8 cellular contexts compared by ENCODE assay signal in the genomic region with DNA sequence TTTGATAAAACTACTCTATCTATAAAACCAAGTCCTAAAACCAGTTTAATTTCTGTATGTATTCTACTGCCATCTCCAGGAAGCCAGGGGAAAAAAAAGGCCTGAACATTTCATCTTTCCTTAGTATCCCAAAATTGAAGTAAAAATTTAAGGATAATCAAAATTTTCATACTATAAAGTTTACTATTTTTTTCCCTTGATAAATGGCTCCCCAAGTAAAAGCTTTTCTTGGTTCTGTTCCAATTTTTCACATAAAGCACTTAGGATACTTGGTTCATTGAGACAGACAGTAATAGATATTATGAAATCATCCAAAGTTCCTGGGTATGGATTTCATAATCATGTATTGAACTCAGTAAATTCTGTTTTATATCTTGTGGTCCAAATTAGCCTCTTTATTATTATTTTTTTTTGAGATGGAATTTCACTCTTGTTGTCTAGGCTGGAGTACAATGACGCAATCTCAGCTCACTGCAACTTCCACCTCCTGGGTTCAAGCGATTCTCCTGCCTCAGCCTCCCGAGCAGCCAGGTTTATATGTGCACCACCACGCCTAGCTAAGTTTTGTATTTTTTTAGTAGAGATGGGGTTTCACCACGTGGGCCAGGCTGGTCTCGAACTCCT. TPM values are rescaled to one million over a fixed set of nuclear protein-coding genes. Genes with fewer than 3 reads are reported as not detected.
DNase-seq lines count a peak whose midpoint lies in the region; ATAC-seq and TF ChIP-seq lines count a peak whose summit lies in the region.

No MANE protein-coding gene starts in this region.

- no peak overlapping the region for H3K4me3 Mint-ChIP-seq in natural killer cell
- no peak overlapping the region for H3K4me3 Mint-ChIP-seq in natural killer cell treated with Interleukin-12 subunit alpha and Interleukin-12 subunit beta and Interleukin-15 and Interleukin-18, amount 100 ng/mL, for 72 hours
- no peak overlapping the region for H3K4me3 Mint-ChIP-seq in stimulated activated effector memory CD8-positive, alpha-beta T cell treated with anti-CD3 and anti-CD28 coated beads, Interleukin-12 subunit alpha, Interleukin-12 subunit beta, amount 100 ng/mL, for 72 hours

- no peaks in the 10 kb centered on the region for H3K36me3 Mint-ChIP-seq in natural killer cell
- no peaks in the 10 kb centered on the region for H3K36me3 Mint-ChIP-seq in natural killer cell treated with Interleukin-12 subunit alpha and Interleukin-12 subunit beta and Interleukin-15 and Interleukin-18, amount 100 ng/mL, for 72 hours
- peaks cover 56% of the 10 kb centered on the region for H3K36me3 Mint-ChIP-seq in stimulated activated effector memory CD8-positive, alpha-beta T cell treated with anti-CD3 and anti-CD28 coated beads, Interleukin-12 subunit alpha, Interleukin-12 subunit beta, amount 100 ng/mL, for 72 hours

- ATAC-seq in natural killer cell (no peak), GM19035 (IDR thresholded peaks at IDR 0.05; ENCODE audit: unreplicated experiment) (no peak)
- ATAC-seq in natural killer cell treated with Interleukin-12 subunit alpha and Interleukin-12 subunit beta and Interleukin-15 and Interleukin-18, amount 100 ng/mL, for 72 hours = no peak
- ATAC-seq in stimulated activated effector memory CD8-positive, alpha-beta T cell treated with anti-CD3 and anti-CD28 coated beads, Interleukin-12 subunit alpha, Interleukin-12 subunit beta, amount 100 ng/mL, for 72 hours = no peak

- no peaks in the 10 kb centered on the region for H3K27me3 ChIP-seq in kidney epithelial cell (ENCODE audit: control insufficient read depth, insufficient read depth, low read length)

- no peaks in the 10 kb centered on the region for H3K9me3 Mint-ChIP-seq in natural killer cell
- no peaks in the 10 kb centered on the region for H3K9me3 Mint-ChIP-seq in natural killer cell treated with Interleukin-12 subunit alpha and Interleukin-12 subunit beta and Interleukin-15 and Interleukin-18, amount 100 ng/mL, for 72 hours
- no peaks in the 10 kb centered on the region for H3K9me3 Mint-ChIP-seq in stimulated activated effector memory CD8-positive, alpha-beta T cell treated with anti-CD3 and anti-CD28 coated beads, Interleukin-12 subunit alpha, Interleukin-12 subunit beta, amount 100 ng/mL, for 72 hours

- H3K4me3 ChIP-seq in WI38 (ENCODE audit: low read depth, low read length) (no peak overlapping the region), kidney epithelial cell (ENCODE audit: low read depth, low read length) (no peak overlapping the region)

- DNase-seq in natural killer cell (no peak), kidney epithelial cell (ENCODE audit: low read depth) (no peak), germinal center (ENCODE audit: low spot score) (no peak), NCI-H526 treated with DMSO at 0.1 percent for 48 hours (lab: John Stamatoyannopoulos, UW) (no peak)
- DNase-seq in natural killer cell treated with Interleukin-12 subunit alpha and Interleukin-12 subunit beta and Interleukin-15 and Interleukin-18, amount 100 ng/mL, for 72 hours (ENCODE audit: low spot score) = no peak
- no peak for DNase-seq in stimulated activated effector memory CD8-positive, alpha-beta T cell treated with anti-CD3 and anti-CD28 coated beads, Interleukin-12 subunit alpha, Interleukin-12 subunit beta, amount 100 ng/mL, for 72 hours (ENCODE audit: low spot score in 2 of 2)

- TF ChIP-seq CTCF in natural killer cell (IDR thresholded peaks at IDR 0.05) (peak; percentile 30), WI38 (IDR thresholded peaks at IDR 0.05; ENCODE audit: low read depth, low read length) (peak; percentile 45; the same call in 1 of the 2 replicates), kidney epithelial cell (IDR thresholded peaks at IDR 0.05; ENCODE audit: insufficient read depth, low read length, poor library complexity, severe bottlenecking) (peak; percentile 58)

- no peaks in the 10 kb centered on the region for H3K27me3 Mint-ChIP-seq in natural killer cell (ENCODE audit: low read depth in 2 of 2)
- H3K27me3 Mint-ChIP-seq in natural killer cell treated with Interleukin-12 subunit alpha and Interleukin-12 subunit beta and Interleukin-15 and Interleukin-18, amount 100 ng/mL, for 72 hours = no peaks in the 10 kb centered on the region

- intact Hi-C loops in natural killer cell (cut with micrococcal nuclease) = loop anchor here (2.0 kb wide), 1 partner anchor 86 kb away; no protein-coding TSS in a partner anchor

- no peaks in the 10 kb centered on the region for H3K36me3 ChIP-seq in kidney epithelial cell (ENCODE audit: control insufficient read depth, insufficient read depth, low read length)

- H3K27ac Mint-ChIP-seq in natural killer cell = no peak overlapping the region
- no peak overlapping the region for H3K27ac Mint-ChIP-seq in natural killer cell treated with Interleukin-12 subunit alpha and Interleukin-12 subunit beta and Interleukin-15 and Interleukin-18, amount 100 ng/mL, for 72 hours
- no peak overlapping the region for H3K27ac Mint-ChIP-seq in stimulated activated effector memory CD8-positive, alpha-beta T cell treated with anti-CD3 and anti-CD28 coated beads, Interleukin-12 subunit alpha, Interleukin-12 subunit beta, amount 100 ng/mL, for 72 hours

- H3K4me1 Mint-ChIP-seq in natural killer cell = peaks cover 0 to 5% of the 10 kb centered on the region in 2 donors
- H3K4me1 Mint-ChIP-seq in natural killer cell treated with Interleukin-12 subunit alpha and Interleukin-12 subunit beta and Interleukin-15 and Interleukin-18, amount 100 ng/mL, for 72 hours (ENCODE audit: low read depth in 2 of 2) = no peaks in the 10 kb centered on the region
- no peaks in the 10 kb centered on the region for H3K4me1 Mint-ChIP-seq in stimulated activated effector memory CD8-positive, alpha-beta T cell treated with anti-CD3 and anti-CD28 coated beads, Interleukin-12 subunit alpha, Interleukin-12 subunit beta, amount 100 ng/mL, for 72 hours

RNA-seq across cellular contexts. Expression of gene ICE2, which starts 34.5 kb away (rescaled TPM):
- total RNA-seq in natural killer cell (10 to 100 TPM; 21.7 to 36.7 (median 32.9) TPM), kidney epithelial cell (18.6 and 34.8 TPM in 2 replicates)
- total RNA-seq in natural killer cell treated with Interleukin-12 subunit alpha and Interleukin-12 subunit beta and Interleukin-15 and Interleukin-18, amount 100 ng/mL, for 72 hours = 10 to 100 TPM; 38.9 to 79.4 TPM

RNA-seq across cellular contexts. Expression of gene ANXA2, which starts 46.6 kb away (rescaled TPM):
- total RNA-seq in natural killer cell (100 to 1,000 TPM; 132 to 230 (median 155) TPM), kidney epithelial cell (2,658 and 2,688 TPM in 2 replicates)
- total RNA-seq in natural killer cell treated with Interleukin-12 subunit alpha and Interleukin-12 subunit beta and Interleukin-15 and Interleukin-18, amount 100 ng/mL, for 72 hours = 100 to 1,000 TPM in 1 of 2 donors, 10 to 100 TPM in 1; 95.1 to 137 TPM

Comparison
In these comparisons a context has a peak if more than half of its experiments do, and no peak if none do; other contexts are left out.
1. RNA of gene ANXA2, which starts 46.6 kb away (total RNA-seq): 2,658 to 2,688 TPM in kidney epithelial cell; 132 to 230 TPM in natural killer cell and 95.1 to 137 TPM in natural killer cell treated with Interleukin-12 subunit alpha and Interleukin-12 subunit beta and Interleukin-15 and Interleukin-18, amount 100 ng/mL, for 72 hours; every median in the first group is over 10 times any median in the second.
2. Peak in every context shown above with its lines, with median percentiles within 50 percentile points of each other: CTCF ChIP-seq.